ENCODE assay signal across 24 cellular contexts in the genomic region with DNA sequence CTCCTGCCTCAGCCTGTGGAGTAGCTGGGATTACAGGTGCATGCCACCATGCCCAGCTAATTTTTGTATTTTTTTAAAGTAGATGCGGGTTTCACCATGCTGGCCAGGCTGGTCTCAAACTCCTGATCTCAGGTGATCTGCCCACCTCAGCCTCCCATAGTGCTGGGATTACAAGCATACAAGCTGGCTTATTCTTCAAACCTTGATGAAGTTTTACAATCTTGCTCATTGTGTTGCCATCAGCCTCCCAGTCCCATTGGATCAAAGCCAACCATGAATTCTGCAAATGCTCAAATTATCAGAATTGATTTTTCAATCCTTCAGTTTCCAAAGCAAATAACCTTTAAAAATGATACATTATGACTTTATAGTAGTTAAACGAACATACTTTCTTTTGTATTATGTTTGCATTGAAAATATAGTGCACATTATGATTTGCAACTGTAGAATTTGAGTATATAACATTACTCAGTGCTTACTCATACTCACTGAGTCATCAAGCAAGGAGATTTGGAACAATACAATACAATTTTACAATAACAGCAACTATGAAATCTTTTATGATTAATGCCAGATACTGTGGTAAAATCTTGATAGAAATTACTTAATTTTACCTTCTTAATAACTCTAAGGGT.
DNase-seq lines count a peak whose midpoint lies in the region; ATAC-seq and TF ChIP-seq lines count a peak whose summit lies in the region.
"Had no signal": no experiment of that assay in that cellular context is flagged by ENCODE, and none has a peak within 500 bp of the region (broad histone marks: within the 10 kb centered on the region; RNA-seq: fewer than 3 reads in every experiment).

No MANE protein-coding gene starts in this region.

- TF ChIP-seq POLR2A in breast epithelium (IDR thresholded peaks at IDR 0.05) (no peak), uterus (IDR thresholded peaks at IDR 0.05) (no peak)

- no peaks in the 10 kb centered on the region for H3K4me1 Mint-ChIP-seq in MCF 10A (ENCODE audit: insufficient read depth, unreplicated experiment)
- H3K4me1 Mint-ChIP-seq: activated CD4-positive, alpha-beta T cell treated with anti-CD3 and anti-CD28 coated beads, Interleukin-2, amount 10 ng/mL, durations not matched to agents 7 days and 5 days; nephron progenitor cell had no signal

- no TSS peak for BruUV-seq in MCF 10A (replicated peaks; lab: Mats Ljungman, UMichigan)

- CTCF ChIA-PET in MCF 10A (lab: Yijun Ruan, JAX), result no interaction called here

- H3K4me3 ChIP-seq in breast epithelium (no peak overlapping the region), RWPE2 (ENCODE audit: severe bottlenecking) (no peak overlapping the region), fibroblast of mammary gland (ENCODE audit: control insufficient read depth, low read depth, low read length) (no peak overlapping the region), uterus (no peak overlapping the region)
- H3K4me3 ChIP-seq: stomach, upper lobe of left lung had no signal

- intact Hi-C loops in MCF 10A (cut with micrococcal nuclease) (no loop called here), breast epithelium (cut with DNase I; ENCODE audit: low total_unique reads) (no loop called here), uterus (cut with DNase I; ENCODE audit: low total_unique reads) (no loop called here)

- TF ChIP-seq CTCF in MCF 10A (IDR thresholded peaks at IDR 0.05; ENCODE audit: unreplicated experiment), result no peak
- TF ChIP-seq CTCF in breast epithelium (IDR thresholded peaks at IDR 0.05), result no peak
- no peak for TF ChIP-seq CTCF in RWPE2 (IDR thresholded peaks at IDR 0.05; ENCODE audit: poor library complexity, severe bottlenecking)
- TF ChIP-seq CTCF in fibroblast of mammary gland (conservative IDR thresholded peaks at IDR 0.05; ENCODE audit: control insufficient read depth, insufficient read depth, low read depth, low read length), result no peak
- TF ChIP-seq CTCF in uterus (IDR thresholded peaks at IDR 0.05), result no peak

- H3K36me3 ChIP-seq in breast epithelium (no peaks in the 10 kb centered on the region), RWPE2 (ENCODE audit: low read depth) (no peaks in the 10 kb centered on the region), uterus (no peaks in the 10 kb centered on the region)
- H3K36me3 ChIP-seq: BE2C, stomach, upper lobe of left lung had no signal

- no peaks in the 10 kb centered on the region for H3K36me3 Mint-ChIP-seq in MCF 10A (ENCODE audit: insufficient read depth, unreplicated experiment)

- H3K9me3 Mint-ChIP-seq in MCF 10A (ENCODE audit: unreplicated experiment), result no peaks in the 10 kb centered on the region
- H3K9me3 Mint-ChIP-seq: activated CD4-positive, alpha-beta T cell treated with anti-CD3 and anti-CD28 coated beads, Interleukin-2, amount 10 ng/mL, durations not matched to agents 7 days and 5 days; nephron progenitor cell; T-helper 1 cell treated with Interleukin-12 subunit alpha and Interleukin-12 subunit beta and Interleukin-4 antibody, amounts not matched to agents 30 μg/mL and 1 μg/mL, for 36 hours had no signal

- no peak overlapping the region for H3K27ac ChIP-seq in breast epithelium
- peak overlapping the region; percentile 21 for H3K27ac ChIP-seq in RWPE2 (ENCODE audit: poor library complexity, severe bottlenecking)
- H3K27ac ChIP-seq in uterus, result no peak overlapping the region
- H3K27ac ChIP-seq: stomach, upper lobe of left lung had no signal

- DNase-seq in MCF 10A (ENCODE audit: unreplicated experiment) (peak; percentile 73), breast epithelium (ENCODE audit: low spot score in 2 of 2) (no peak), RWPE2 (ENCODE audit: low spot score) (no peak), fibroblast of mammary gland (ENCODE audit: low read depth) (peak; percentile 28), inferior parietal cortex (ENCODE audit: extremely low spot score) (no peak), uterus (no peak), SIG-M5 (lab: John Stamatoyannopoulos, UW) (no peak)
- DNase-seq: activated CD4-positive, alpha-beta T cell treated with anti-CD3 and anti-CD28 coated beads, Interleukin-2, amount 10 ng/mL, durations not matched to agents 7 days and 5 days; activated gamma-delta T cell treated with Interleukin-2 at 50 U/mL for 16 hours; amygdala; BE2C; Caco-2; midbrain; NCI-H2029 treated with DMSO at 0.1 percent for 48 hours; NCI-H524; nephron progenitor cell; SHP77; small intestine; stimulated activated CD4-positive, alpha-beta T cell treated with anti-CD3 and anti-CD28 coated beads, Interleukin-2, amount 100 ng/mL, for 48 hours; stomach; upper lobe of left lung had no signal

- no peaks in the 10 kb centered on the region for H3K4me1 ChIP-seq in breast epithelium
- H3K4me1 ChIP-seq in RWPE2 (ENCODE audit: insufficient read depth, poor library complexity, severe bottlenecking), result peaks cover 9% of the 10 kb centered on the region
- no peaks in the 10 kb centered on the region for H3K4me1 ChIP-seq in uterus
- H3K4me1 ChIP-seq: BE2C, Caco-2, stomach, upper lobe of left lung had no signal

- peak overlapping the region; percentile 63 for H3K27ac Mint-ChIP-seq in MCF 10A (ENCODE audit: low read depth, unreplicated experiment)
- H3K27ac Mint-ChIP-seq: activated CD4-positive, alpha-beta T cell treated with anti-CD3 and anti-CD28 coated beads, Interleukin-2, amount 10 ng/mL, durations not matched to agents 7 days and 5 days; nephron progenitor cell; T-helper 1 cell treated with Interleukin-12 subunit alpha and Interleukin-12 subunit beta and Interleukin-4 antibody, amounts not matched to agents 30 μg/mL and 1 μg/mL, for 36 hours had no signal

- H3K27me3 ChIP-seq in breast epithelium (no peaks in the 10 kb centered on the region), RWPE2 (ENCODE audit: insufficient read depth, poor library complexity, severe bottlenecking) (no peaks in the 10 kb centered on the region), uterus (no peaks in the 10 kb centered on the region)
- H3K27me3 ChIP-seq: BE2C, stomach, upper lobe of left lung had no signal

- peak; percentile 94 for ATAC-seq in RWPE2 (ENCODE audit: low read depth)
- ATAC-seq in HG02610 (IDR thresholded peaks at IDR 0.05; ENCODE audit: unreplicated experiment), result no peak
- ATAC-seq: left lobe of liver had no signal

- no peaks in the 10 kb centered on the region for H3K27me3 Mint-ChIP-seq in MCF 10A (ENCODE audit: insufficient read depth, unreplicated experiment)
- H3K27me3 Mint-ChIP-seq: activated CD4-positive, alpha-beta T cell treated with anti-CD3 and anti-CD28 coated beads, Interleukin-2, amount 10 ng/mL, durations not matched to agents 7 days and 5 days had no signal

- H3K4me3 Mint-ChIP-seq in MCF 10A (ENCODE audit: unreplicated experiment), result no peak overlapping the region
- H3K4me3 Mint-ChIP-seq: activated CD4-positive, alpha-beta T cell treated with anti-CD3 and anti-CD28 coated beads, Interleukin-2, amount 10 ng/mL, durations not matched to agents 7 days and 5 days; nephron progenitor cell; T-helper 1 cell treated with Interleukin-12 subunit alpha and Interleukin-12 subunit beta and Interleukin-4 antibody, amounts not matched to agents 30 μg/mL and 1 μg/mL, for 36 hours had no signal

- POLR2A ChIA-PET in MCF 10A (lab: Yijun Ruan, JAX), result no interaction called here

- no peaks in the 10 kb centered on the region for H3K9me3 ChIP-seq in breast epithelium
- no peaks in the 10 kb centered on the region for H3K9me3 ChIP-seq in RWPE2 (ENCODE audit: severe bottlenecking)
- H3K9me3 ChIP-seq in uterus, result no peaks in the 10 kb centered on the region
- H3K9me3 ChIP-seq: BE2C, Caco-2, stomach, upper lobe of left lung had no signal

Comparison
In these comparisons a context has a peak if more than half of its experiments do, and no peak if none do; other contexts are left out.
1. DNase-seq: peak in MCF 10A (single experiment) and fibroblast of mammary gland (single experiment); none in breast epithelium (0 of 2), RWPE2 (single experiment), inferior parietal cortex (single experiment), uterus (0 of 2) and SIG-M5 (single experiment).